9 cellular contexts compared by ENCODE assay signal in genomic region chrX:1661048-1661921, GRCh38.
A peak's percentile ranks its signal among the peaks of the same experiment; 100 is the strongest.
DNase-seq lines count a peak whose midpoint lies in the region; ATAC-seq lines count a peak whose summit lies in the region.
"Had no signal": no experiment of that assay in that cellular context is flagged by ENCODE, and none has a peak within 500 bp of the region (broad histone marks: within the 10 kb centered on the region; RNA-seq: fewer than 3 reads in every experiment).

No MANE protein-coding gene starts in this region.

- peak; percentile 65 for DNase-seq in UCSD-AML1 (lab: John Stamatoyannopoulos, UW; ENCODE audit: unreplicated experiment)
- peak; percentile 81 to 86 (median 84) for DNase-seq in effector memory CD4-positive, alpha-beta T cell
- no peak for DNase-seq in HuH-7 (ENCODE audit: low spot score)
- DNase-seq in COLO668 (lab: John Stamatoyannopoulos, UW; ENCODE audit: unreplicated experiment) = no peak
- DNase-seq in NCI-H1930 (lab: John Stamatoyannopoulos, UW) = no peak

- H3K36me3 ChIP-seq in effector memory CD4-positive, alpha-beta T cell (ENCODE audit: control insufficient read depth, insufficient read depth, low read length) = peaks cover 4% of the 10 kb centered on the region

- H3K27ac ChIP-seq in effector memory CD4-positive, alpha-beta T cell (ENCODE audit: insufficient read depth, low read length, poor library complexity, severe bottlenecking) = peak overlapping the region; percentile 81
- peak overlapping the region in 8 of 21 experiments; percentile 25 to 71 (median 46) for H3K27ac ChIP-seq in skin epidermis

- H3K4me1 ChIP-seq in effector memory CD4-positive, alpha-beta T cell (ENCODE audit: control insufficient read depth, insufficient read depth, low read length, poor library complexity, severe bottlenecking) = peaks cover 11% of the 10 kb centered on the region

- no peaks in the 10 kb centered on the region for H3K9me3 ChIP-seq in effector memory CD4-positive, alpha-beta T cell (ENCODE audit: control insufficient read depth, low read length)

- H3K27me3 ChIP-seq in effector memory CD4-positive, alpha-beta T cell (replicated peaks; ENCODE audit: control insufficient read depth, insufficient read depth, low read length, poor library complexity, severe bottlenecking) = no peaks in the 10 kb centered on the region

- H3K4me3 ChIP-seq in effector memory CD4-positive, alpha-beta T cell (ENCODE audit: insufficient read depth, low read depth, low read length, poor library complexity, severe bottlenecking) = peak overlapping the region; percentile 56
- H3K4me3 ChIP-seq in skin epidermis = peak overlapping the region in 6 of 7 experiments; percentile 7 to 34 (median 30)

- ATAC-seq in GM18517 (IDR thresholded peaks at IDR 0.05; ENCODE audit: unreplicated experiment) (peak; percentile 83), HG03039 (IDR thresholded peaks at IDR 0.05; ENCODE audit: unreplicated experiment) (peak; percentile 94)
- ATAC-seq: Panc1 had no signal

Comparison
In these comparisons a context has a peak if more than half of its experiments do, and no peak if none do; other contexts are left out.
1. DNase-seq: peak in UCSD-AML1 (single experiment) and effector memory CD4-positive, alpha-beta T cell (3 of 3); none in HuH-7 (single experiment), COLO668 (single experiment) and NCI-H1930 (0 of 2).